ENCODE assay signal across 27 cellular contexts in genomic region chr9:9645006-9645405, GRCh38.
"Had no signal": no experiment of that assay in that cellular context is flagged by ENCODE, and none has a peak within 500 bp of the region (broad histone marks: within the 10 kb centered on the region; RNA-seq: fewer than 3 reads in every experiment).

No MANE protein-coding gene starts in this region.

- H3K27ac Mint-ChIP-seq: memory B cell; natural killer cell; stimulated activated effector memory CD8-positive, alpha-beta T cell treated with anti-CD3 and anti-CD28 coated beads, Interleukin-12 subunit alpha, Interleukin-12 subunit beta, amount 100 ng/mL, for 72 hours had no signal

- H3K27me3 ChIP-seq: esophagus muscularis mucosa, foreskin keratinocyte, gastroesophageal sphincter, heart left ventricle, hepatocyte, ovary, sigmoid colon, stomach, testis, tibial nerve, upper lobe of right lung, uterus had no signal

- H2AFZ ChIP-seq: hepatocyte had no signal

- H3K4me1 Mint-ChIP-seq: natural killer cell; stimulated activated effector memory CD8-positive, alpha-beta T cell treated with anti-CD3 and anti-CD28 coated beads, Interleukin-12 subunit alpha, Interleukin-12 subunit beta, amount 100 ng/mL, for 72 hours had no signal

- DNase-seq: dermis blood vessel endothelial cell; effector memory CD4-positive, alpha-beta T cell; foreskin keratinocyte; kidney; natural killer cell; occipital lobe; ovary; posterior cingulate gyrus; right cardiac atrium; sigmoid colon; stimulated activated CD4-positive, alpha-beta T cell treated with anti-CD3 and anti-CD28 coated beads, Interleukin-2, amount 100 ng/mL, for 24 hours; stimulated activated CD4-positive, alpha-beta T cell treated with anti-CD3 and anti-CD28 coated beads, Interleukin-4, amount 100 ng/mL, for 24 hours; stimulated activated naive CD4-positive, alpha-beta T cell treated with Interleukin-2 at 50 U/mL for 16 hours; stomach; testis; upper lobe of right lung; uterus had no signal

- H3K9me3 Mint-ChIP-seq: memory B cell had no signal

- H3K27ac ChIP-seq: esophagus muscularis mucosa, foreskin keratinocyte, gastroesophageal sphincter, heart left ventricle, hepatocyte, ovary, psoas muscle, sigmoid colon, stomach, testis, tibial nerve, upper lobe of right lung, uterus had no signal

- H3K27me3 Mint-ChIP-seq: memory B cell had no signal

- H3K9me3 ChIP-seq: esophagus muscularis mucosa, gastroesophageal sphincter, heart left ventricle, ovary, psoas muscle, sigmoid colon, stomach, testis, upper lobe of right lung, uterus had no signal

- H3K4me3 Mint-ChIP-seq: memory B cell; natural killer cell; stimulated activated effector memory CD8-positive, alpha-beta T cell treated with anti-CD3 and anti-CD28 coated beads, Interleukin-12 subunit alpha, Interleukin-12 subunit beta, amount 100 ng/mL, for 72 hours had no signal

- H3K4me3 ChIP-seq: esophagus muscularis mucosa, gastroesophageal sphincter, heart left ventricle, hepatocyte, lung, ovary, psoas muscle, sigmoid colon, stomach, testis, tibial nerve, upper lobe of right lung, uterus had no signal

- H3K79me2 ChIP-seq: hepatocyte had no signal

- H3K4me2 ChIP-seq: hepatocyte had no signal

- ATAC-seq: foreskin keratinocyte; gastroesophageal sphincter; heart left ventricle; left lobe of liver; natural killer cell; psoas muscle; right cardiac atrium; stimulated activated effector memory CD8-positive, alpha-beta T cell treated with anti-CD3 and anti-CD28 coated beads, Interleukin-12 subunit alpha, Interleukin-12 subunit beta, amount 100 ng/mL, for 72 hours; upper lobe of right lung had no signal

- H3K36me3 ChIP-seq: esophagus muscularis mucosa, gastroesophageal sphincter, heart left ventricle, ovary, sigmoid colon, stomach, tibial nerve, upper lobe of right lung, uterus had no signal

- H3K36me3 Mint-ChIP-seq: memory B cell; stimulated activated effector memory CD8-positive, alpha-beta T cell treated with anti-CD3 and anti-CD28 coated beads, Interleukin-12 subunit alpha, Interleukin-12 subunit beta, amount 100 ng/mL, for 72 hours had no signal

- H3K4me1 ChIP-seq: esophagus muscularis mucosa, foreskin keratinocyte, heart left ventricle, psoas muscle, sigmoid colon, stomach, testis, tibial nerve, upper lobe of right lung, uterus had no signal
